ENCODE assay signal across 21 cellular contexts in genomic region chr18:32801236-32801635, GRCh38. TPM values are rescaled to one million over a fixed set of nuclear protein-coding genes. Genes with fewer than 3 reads are reported as not detected.
DNase-seq lines count a peak whose midpoint lies in the region; ATAC-seq and TF ChIP-seq lines count a peak whose summit lies in the region.
"Had no signal": no experiment of that assay in that cellular context is flagged by ENCODE, and none has a peak within 500 bp of the region (broad histone marks: within the 10 kb centered on the region; RNA-seq: fewer than 3 reads in every experiment).

No MANE protein-coding gene starts in this region.

- H3K36me3 ChIP-seq in SU-DHL-6 (ENCODE audit: low read length): 0 out of 2 replicates have a peak, but pooled peaks cover 8% of the 10 kb centered on the region
- no peaks in the 10 kb centered on the region for H3K36me3 ChIP-seq in smooth muscle cell (ENCODE audit: low read depth)
- H3K36me3 ChIP-seq: BE2C, Peyer's patch had no signal

- DNase-seq in naive B cell (no peak), NCI-H748 treated with DMSO at 0.1 percent for 48 hours (lab: John Stamatoyannopoulos, UW) (no peak), smooth muscle cell (lab: John Stamatoyannopoulos, UW; ENCODE audit: unreplicated experiment) (no peak)
- no peak for DNase-seq in activated naive CD4-positive, alpha-beta T cell treated with Interleukin-2 at 50 U/mL for 16 hours
- no peak for DNase-seq in stimulated activated CD4-positive, alpha-beta T cell treated with anti-CD3 and anti-CD28 coated beads, Interleukin-1b, Interleukin-23, amount 100 ng/mL, for 48 hours
- DNase-seq: BE2C; CD8-positive, alpha-beta memory T cell; DMS 273 treated with DMSO at 0.1 percent for 48 hours; GF-D8; KBM-7; NCI-H1048; NCI-H1436 treated with DMSO at 0.1 percent for 48 hours; NCI-H2029 treated with DMSO at 0.1 percent for 48 hours; Peyer's patch; SHP77; SK-N-SH had no signal

- H3K4me1 Mint-ChIP-seq in IgD-negative memory B cell (peaks cover 39 to 51% (median 49%) of the 10 kb centered on the region in 3 donors), naive B cell (peaks cover 46 to 66% (median 50%) of the 10 kb centered on the region in 3 donors)
- H3K4me1 Mint-ChIP-seq: CD8-positive, alpha-beta memory T cell; GM23338 had no signal

- no peaks in the 10 kb centered on the region for H4K20me1 ChIP-seq in SU-DHL-6 (ENCODE audit: low read depth, low read length)
- no peaks in the 10 kb centered on the region for H4K20me1 ChIP-seq in smooth muscle cell (ENCODE audit: low read depth)

- WGBS in smooth muscle cell (ENCODE audit: low lambda C conversion rate): 76% methylated on average over 1 of the region's 1 CpG

- no peak for ATAC-seq in naive B cell (ENCODE audit: low read depth in 2 of 2)
- ATAC-seq: GM23338, HCT116 had no signal

- H3K4me3 Mint-ChIP-seq in IgD-negative memory B cell (peak overlapping the region in 2 of 4 donors; percentile 7 to 54), naive B cell (peak overlapping the region in 4 of 8 donors; percentile 24 to 32 (median 31))
- H3K4me3 Mint-ChIP-seq: CD8-positive, alpha-beta memory T cell; GM23338 had no signal

- peaks cover 16% of the 10 kb centered on the region for H3F3A ChIP-seq in SU-DHL-6 (ENCODE audit: insufficient read depth)
- no peaks in the 10 kb centered on the region for H3F3A ChIP-seq in smooth muscle cell (ENCODE audit: low read depth)

- peaks cover under 1% of the 10 kb centered on the region for H3K36me3 Mint-ChIP-seq in IgD-negative memory B cell
- H3K36me3 Mint-ChIP-seq in naive B cell: peaks cover 0 to 7% of the 10 kb centered on the region in 2 donors
- H3K36me3 Mint-ChIP-seq: CD8-positive, alpha-beta memory T cell had no signal

- H3K27ac ChIP-seq in SU-DHL-6 (ENCODE audit: low read depth, low read length) (no peak overlapping the region), smooth muscle cell (ENCODE audit: low read depth) (no peak overlapping the region)

- H3K9me3 ChIP-seq in SU-DHL-6 (ENCODE audit: insufficient read depth, low read length): peaks cover 12% of the 10 kb centered on the region; the same call in 1 of the 2 replicates
- no peaks in the 10 kb centered on the region for H3K9me3 ChIP-seq in smooth muscle cell (replicated peaks; ENCODE audit: low read depth)
- H3K9me3 ChIP-seq: BE2C, Peyer's patch, SK-N-SH had no signal

- H3K4me2 ChIP-seq in SU-DHL-6 (ENCODE audit: low read depth, low read length, poor library complexity, severe bottlenecking) (peak overlapping the region; percentile 83), smooth muscle cell (no peak overlapping the region)
- H3K4me2 ChIP-seq: GM23338, SK-N-SH had no signal

- H3K27me3 ChIP-seq in SU-DHL-6 (ENCODE audit: low read length) (no peaks in the 10 kb centered on the region), smooth muscle cell (ENCODE audit: low read depth) (peaks cover 15% of the 10 kb centered on the region)
- H3K27me3 ChIP-seq: BE2C, Peyer's patch had no signal

- TF ChIP-seq CTCF in SU-DHL-6 (IDR thresholded peaks at IDR 0.05; ENCODE audit: insufficient read depth, low read length, poor library complexity, severe bottlenecking) (no peak), smooth muscle cell (IDR thresholded peaks at IDR 0.05; ENCODE audit: borderline replicate concordance, insufficient read depth, poor library complexity, severe bottlenecking) (no peak)

- H3K9me2 ChIP-seq in SU-DHL-6 (replicated peaks; ENCODE audit: insufficient read depth, low read length): no peaks in the 10 kb centered on the region
- H3K9me2 ChIP-seq: SK-N-SH had no signal

- peaks cover 0 to 1% (median 0%) of the 10 kb centered on the region in 3 donors for H3K9me3 Mint-ChIP-seq in IgD-negative memory B cell
- H3K9me3 Mint-ChIP-seq in naive B cell: peaks cover 3 to 16% (median 7%) of the 10 kb centered on the region in 7 donors

- H3K4me3 ChIP-seq in SU-DHL-6 (ENCODE audit: insufficient read depth, low read length, poor library complexity, severe bottlenecking) (no peak overlapping the region), smooth muscle cell (no peak overlapping the region)
- H3K4me3 ChIP-seq: GM23338, Peyer's patch had no signal

- H3K4me1 ChIP-seq in smooth muscle cell (ENCODE audit: low read depth): peaks cover 12% of the 10 kb centered on the region
- H3K4me1 ChIP-seq: BE2C, Peyer's patch had no signal

- H3K79me2 ChIP-seq in SU-DHL-6 (ENCODE audit: insufficient read depth, low read length) (no peaks in the 10 kb centered on the region), smooth muscle cell (ENCODE audit: low read depth) (no peaks in the 10 kb centered on the region)

- H3K27me3 Mint-ChIP-seq in IgD-negative memory B cell: no peaks in the 10 kb centered on the region
- no peaks in the 10 kb centered on the region for H3K27me3 Mint-ChIP-seq in naive B cell
- H3K27me3 Mint-ChIP-seq: CD8-positive, alpha-beta memory T cell had no signal

- H3K9ac ChIP-seq in SU-DHL-6 (ENCODE audit: low read length): no peak overlapping the region
- no peak overlapping the region for H3K9ac ChIP-seq in smooth muscle cell (ENCODE audit: low read depth)
- H3K9ac ChIP-seq: SK-N-SH had no signal

- no peak overlapping the region for H2AFZ ChIP-seq in SU-DHL-6 (ENCODE audit: low read depth, low read length, severe bottlenecking)
- H2AFZ ChIP-seq in smooth muscle cell (ENCODE audit: low read depth): no peak overlapping the region

- H3K27ac Mint-ChIP-seq in IgD-negative memory B cell: peak overlapping the region; percentile 60 to 78 (median 72)
- H3K27ac Mint-ChIP-seq in naive B cell: peak overlapping the region; percentile 55 to 98 (median 76)
- H3K27ac Mint-ChIP-seq: GM23338 had no signal

RNA-seq across cellular contexts. Expression of gene KLHL14, which starts 28.4 kb away (rescaled TPM):
- polyA plus RNA-seq in IgD-negative memory B cell: 22.5 TPM
- 10 to 100 TPM; 15.4 to 33.2 (median 21.1) TPM for polyA plus RNA-seq in naive B cell (ENCODE audit: low read depth in 6 of 6)
- total RNA-seq in smooth muscle cell: not detected in 2 replicates
- polyA plus RNA-seq in smooth muscle cell: not detected in 2 replicates
- total RNA-seq: CD8-positive, alpha-beta memory T cell had no signal
- polyA plus RNA-seq: AG04450; CD8-positive, alpha-beta memory T cell; SK-N-SH had no signal

Comparison
In these comparisons a context has a peak if more than half of its experiments do, and no peak if none do; other contexts are left out.
1. RNA of gene KLHL14, which starts 28.4 kb away (polyA plus RNA-seq): 15.4 to 33.2 TPM in naive B cell and 22.5 TPM in IgD-negative memory B cell (single experiment); not detected in smooth muscle cell; every median in the first group is over 10 times any median in the second.